Comparison of ENCODE assay signal across 1 cellular context in genomic region chr17:7989781-7990655, GRCh38.
TF ChIP-seq lines count a peak whose summit lies in the region.

No MANE protein-coding gene starts in this region.

TF ChIP-seq in HepG2, 621 proteins besides CTCF, POLR2A, EP300 and RAD21 (continued from another document and continues in another):
- TF ChIP-seq TMF1 (CRISPR knock-in tag; IDR thresholded peaks at IDR 0.05; ENCODE audit: low read depth): no peak
- TF ChIP-seq ZIK1 (CRISPR knock-in tag; IDR thresholded peaks at IDR 0.05; ENCODE audit: borderline replicate concordance, low read depth): no peak
- no peak for TF ChIP-seq ZNF761 (CRISPR knock-in tag; conservative IDR thresholded peaks at IDR 0.05)
- 0 out of 2 replicates have a peak, but pooled peaks have one; percentile 35 for TF ChIP-seq MTA1 (CRISPR knock-in tag; IDR thresholded peaks at IDR 0.05; ENCODE audit: borderline replicate concordance)
- TF ChIP-seq ESRRA (CRISPR knock-in tag; IDR thresholded peaks at IDR 0.05; ENCODE audit: low read depth): no peak
- no peak for TF ChIP-seq NR1H2 (CRISPR knock-in tag; IDR thresholded peaks at IDR 0.05; ENCODE audit: borderline replicate concordance, low read depth)
- 0 out of 2 replicates have a peak, but pooled peaks have one; percentile 38 for TF ChIP-seq ZNF563 (CRISPR knock-in tag; IDR thresholded peaks at IDR 0.05)
- TF ChIP-seq ZNF333 (CRISPR knock-in tag; IDR thresholded peaks at IDR 0.05; ENCODE audit: borderline replicate concordance): peak; percentile 37; the same call in 1 of the 2 replicates
- no peak for TF ChIP-seq ZNF740 (CRISPR knock-in tag; IDR thresholded peaks at IDR 0.05)
- TF ChIP-seq ZNF777 (CRISPR knock-in tag; IDR thresholded peaks at IDR 0.05): no peak; the same call in 1 of the 2 replicates
- no peak for TF ChIP-seq ZNF276 (CRISPR knock-in tag; IDR thresholded peaks at IDR 0.05; ENCODE audit: low read depth)
- TF ChIP-seq ZMAT3 (CRISPR knock-in tag; conservative IDR thresholded peaks at IDR 0.05): no peak
- TF ChIP-seq ZNF329 (CRISPR knock-in tag; IDR thresholded peaks at IDR 0.05; ENCODE audit: low read depth): no peak
- no peak for TF ChIP-seq BRF2 (CRISPR knock-in tag; IDR thresholded peaks at IDR 0.05)
- no peak for TF ChIP-seq ETV6 (CRISPR knock-in tag; conservative IDR thresholded peaks at IDR 0.05)
- TF ChIP-seq PBX2 (CRISPR knock-in tag; IDR thresholded peaks at IDR 0.05): no peak
- TF ChIP-seq ZNF180 (CRISPR knock-in tag; IDR thresholded peaks at IDR 0.05; ENCODE audit: borderline replicate concordance, low read depth): no peak
- peak; percentile 61; the same call in 1 of the 2 replicates for TF ChIP-seq IRF2 (CRISPR knock-in tag; IDR thresholded peaks at IDR 0.05)
- TF ChIP-seq MIER2 (CRISPR knock-in tag; IDR thresholded peaks at IDR 0.05): no peak
- TF ChIP-seq ZFY (CRISPR knock-in tag; IDR thresholded peaks at IDR 0.05): peak; percentile 40; the same call in 1 of the 2 replicates
- TF ChIP-seq SMAD9 (CRISPR knock-in tag; IDR thresholded peaks at IDR 0.05): no peak
- TF ChIP-seq FOXK2 (IDR thresholded peaks at IDR 0.05): no peak
- TF ChIP-seq KLF13 (CRISPR knock-in tag; IDR thresholded peaks at IDR 0.05): no peak
- no peak for TF ChIP-seq ZNF382 (CRISPR knock-in tag; IDR thresholded peaks at IDR 0.05; ENCODE audit: borderline replicate concordance)
- TF ChIP-seq FLYWCH1 (CRISPR knock-in tag; IDR thresholded peaks at IDR 0.05): 0 out of 2 replicates have a peak, but pooled peaks have one; percentile 39
- TF ChIP-seq GTF3A (CRISPR knock-in tag; conservative IDR thresholded peaks at IDR 0.05): no peak
- no peak for TF ChIP-seq BCLAF1 (IDR thresholded peaks at IDR 0.05)
- no peak for TF ChIP-seq JUN (CRISPR knock-in tag; IDR thresholded peaks at IDR 0.05)
- TF ChIP-seq ZNF280D (CRISPR knock-in tag; IDR thresholded peaks at IDR 0.05): no peak
- TF ChIP-seq TOE1 (CRISPR knock-in tag; IDR thresholded peaks at IDR 0.05): no peak
- no peak for TF ChIP-seq ZSCAN22 (CRISPR knock-in tag; IDR thresholded peaks at IDR 0.05)
- no peak for TF ChIP-seq ATF7-NPFF (CRISPR knock-in tag; IDR thresholded peaks at IDR 0.05; ENCODE audit: low read depth)
- no peak; the same call in 1 of the 2 replicates for TF ChIP-seq ZNF782 (CRISPR knock-in tag; IDR thresholded peaks at IDR 0.05; ENCODE audit: borderline replicate concordance)
- TF ChIP-seq ZNF354B (CRISPR knock-in tag; IDR thresholded peaks at IDR 0.05): no peak
- no peak for TF ChIP-seq LRRFIP1 (CRISPR knock-in tag; conservative IDR thresholded peaks at IDR 0.05)
- TF ChIP-seq TCF7 (IDR thresholded peaks at IDR 0.05; ENCODE audit: low read depth): no peak
- no peak for TF ChIP-seq SAFB2 (CRISPR knock-in tag; IDR thresholded peaks at IDR 0.05; ENCODE audit: borderline replicate concordance, low read depth)
- no peak for TF ChIP-seq FOXA3 (CRISPR knock-in tag; IDR thresholded peaks at IDR 0.05)
- TF ChIP-seq HHEX (CRISPR knock-in tag; IDR thresholded peaks at IDR 0.05): no peak
- no peak for TF ChIP-seq TSC22D2 (CRISPR knock-in tag; IDR thresholded peaks at IDR 0.05; ENCODE audit: borderline replicate concordance)
- no peak for TF ChIP-seq PLSCR1 (CRISPR knock-in tag; IDR thresholded peaks at IDR 0.05; ENCODE audit: borderline replicate concordance)
- TF ChIP-seq SP5 (CRISPR knock-in tag; IDR thresholded peaks at IDR 0.05; ENCODE audit: borderline replicate concordance, low read depth): no peak
- no peak for TF ChIP-seq ZBTB2 (CRISPR knock-in tag; IDR thresholded peaks at IDR 0.05; ENCODE audit: low read depth)
- no peak for TF ChIP-seq ZNF569 (CRISPR knock-in tag; IDR thresholded peaks at IDR 0.05; ENCODE audit: borderline replicate concordance)
